In genomic region chr15:89680282-89680873, GRCh38 we compare ENCODE assay signal across 12 cellular contexts. TPM values are rescaled to one million over a fixed set of nuclear protein-coding genes. Genes with fewer than 3 reads are reported as not detected.
DNase-seq lines count a peak whose midpoint lies in the region; ATAC-seq and TF ChIP-seq lines count a peak whose summit lies in the region.
"Had no signal": no experiment of that assay in that cellular context is flagged by ENCODE, and none has a peak within 500 bp of the region (broad histone marks: within the 10 kb centered on the region; RNA-seq: fewer than 3 reads in every experiment).

No MANE protein-coding gene starts in this region.

- TF ChIP-seq CTCF in Peyer's patch (IDR thresholded peaks at IDR 0.05): no peak
- TF ChIP-seq CTCF in fibroblast of pulmonary artery (IDR thresholded peaks at IDR 0.05; ENCODE audit: low read length, missing control alignments): no peak

- peaks cover 4 to 10% of the 10 kb centered on the region in 2 donors for H3K36me3 Mint-ChIP-seq in stimulated activated naive B cell treated with anti-CD40 and anti-IgM and Interleukin-4, amounts not matched to agents 10 μg/mL and 1 μg/mL and 100 μg/mL, for 72 hours
- peaks cover 7 to 21% (median 19%) of the 10 kb centered on the region in 3 donors for H3K36me3 Mint-ChIP-seq in CD8-positive, alpha-beta memory T cell

- no peaks in the 10 kb centered on the region for H3K27me3 ChIP-seq in Peyer's patch
- H3K27me3 ChIP-seq in CD8-positive, alpha-beta memory T cell (ENCODE audit: insufficient read depth, low read length, poor library complexity, severe bottlenecking): no peaks in the 10 kb centered on the region

- H3K36me3 ChIP-seq in Peyer's patch: peaks cover 0 to 6% (median 0%) of the 10 kb centered on the region in 3 donors
- H3K36me3 ChIP-seq in CD8-positive, alpha-beta memory T cell (ENCODE audit: insufficient read depth, low read length): no peaks in the 10 kb centered on the region

- no peak for TF ChIP-seq POLR2A in Peyer's patch (IDR thresholded peaks at IDR 0.05)

- peaks cover 0 to 5% of the 10 kb centered on the region in 2 donors for H3K27me3 Mint-ChIP-seq in stimulated activated naive B cell treated with anti-CD40 and anti-IgM and Interleukin-4, amounts not matched to agents 10 μg/mL and 1 μg/mL and 100 μg/mL, for 72 hours
- peaks cover 0 to 2% of the 10 kb centered on the region in 2 donors for H3K27me3 Mint-ChIP-seq in CD8-positive, alpha-beta memory T cell
- H3K27me3 Mint-ChIP-seq: activated B cell treated with CpG ODN at 0.5 μM for 24 hours, memory B cell had no signal

- peaks cover 0 to 8% (median 0%) of the 10 kb centered on the region in 4 donors for H3K4me1 ChIP-seq in Peyer's patch
- H3K4me1 ChIP-seq in CD8-positive, alpha-beta memory T cell (ENCODE audit: insufficient read depth, low read length): no peaks in the 10 kb centered on the region

- H3K4me1 Mint-ChIP-seq in stimulated activated naive B cell treated with anti-CD40 and anti-IgM and Interleukin-4, amounts not matched to agents 10 μg/mL and 1 μg/mL and 100 μg/mL, for 72 hours: no peaks in the 10 kb centered on the region
- no peaks in the 10 kb centered on the region for H3K4me1 Mint-ChIP-seq in CD8-positive, alpha-beta memory T cell
- H3K4me1 Mint-ChIP-seq: activated B cell treated with CpG ODN at 0.5 μM for 24 hours, memory B cell had no signal

- H3K4me3 ChIP-seq in Peyer's patch: no peak overlapping the region
- no peak overlapping the region for H3K4me3 ChIP-seq in fibroblast of pulmonary artery (replicated peaks; ENCODE audit: low read depth, low read length)
- no peak overlapping the region for H3K4me3 ChIP-seq in CD8-positive, alpha-beta memory T cell (ENCODE audit: low read length)

- POLR2A ChIA-PET in CD8-positive, alpha-beta memory T cell (lab: Charles Lee): no interaction called here

- ATAC-seq in stimulated activated naive B cell treated with anti-CD40 and anti-IgM and Interleukin-4, amounts not matched to agents 10 μg/mL and 1 μg/mL and 100 μg/mL, for 72 hours (replicated peaks): no peak

- DNase-seq in C1 segment of cervical spinal cord (lab: John Stamatoyannopoulos, UW) (peak in 8 of 14 donors; percentile 3 to 48 (median 16)), Peyer's patch (peak in 2 of 3 donors; percentile 65 to 87), fibroblast of pulmonary artery (ENCODE audit: low read depth) (peak; percentile 94), pons (ENCODE audit: low spot score) (peak; percentile 53), HuH-7.5 (ENCODE audit: low spot score) (no peak), activated T-cell treated with anti-CD3 and anti-CD28 coated beads for 4 hours (no peak)
- DNase-seq in stimulated activated naive B cell treated with anti-CD40 and anti-IgM and Interleukin-4, amounts not matched to agents 10 μg/mL and 1 μg/mL and 100 μg/mL, for 72 hours: no peak
- no peak for DNase-seq in CD8-positive, alpha-beta memory T cell
- DNase-seq: activated B cell treated with CpG ODN at 0.5 μM for 24 hours, NCI-H510A treated with DMSO at 0.1 percent for 48 hours had no signal

- no peak overlapping the region for H3K4me3 Mint-ChIP-seq in stimulated activated naive B cell treated with anti-CD40 and anti-IgM and Interleukin-4, amounts not matched to agents 10 μg/mL and 1 μg/mL and 100 μg/mL, for 72 hours
- H3K4me3 Mint-ChIP-seq in CD8-positive, alpha-beta memory T cell: no peak overlapping the region
- H3K4me3 Mint-ChIP-seq: activated B cell treated with CpG ODN at 0.5 μM for 24 hours, memory B cell had no signal

- peak overlapping the region in 3 of 4 donors; percentile 32 to 92 (median 49) for H3K27ac ChIP-seq in Peyer's patch
- H3K27ac ChIP-seq in CD8-positive, alpha-beta memory T cell (ENCODE audit: low read depth, low read length): no peak overlapping the region

- no peaks in the 10 kb centered on the region for H3K9me3 Mint-ChIP-seq in stimulated activated naive B cell treated with anti-CD40 and anti-IgM and Interleukin-4, amounts not matched to agents 10 μg/mL and 1 μg/mL and 100 μg/mL, for 72 hours
- no peaks in the 10 kb centered on the region for H3K9me3 Mint-ChIP-seq in CD8-positive, alpha-beta memory T cell
- H3K9me3 Mint-ChIP-seq: activated B cell treated with CpG ODN at 0.5 μM for 24 hours, brain, memory B cell had no signal

- no peak overlapping the region for H3K27ac Mint-ChIP-seq in stimulated activated naive B cell treated with anti-CD40 and anti-IgM and Interleukin-4, amounts not matched to agents 10 μg/mL and 1 μg/mL and 100 μg/mL, for 72 hours
- H3K27ac Mint-ChIP-seq in CD8-positive, alpha-beta memory T cell: no peak overlapping the region
- H3K27ac Mint-ChIP-seq: activated B cell treated with CpG ODN at 0.5 μM for 24 hours, memory B cell had no signal

- CTCF ChIA-PET in CD8-positive, alpha-beta memory T cell (lab: Charles Lee): no interaction called here

- H3K9me3 ChIP-seq in Peyer's patch: no peaks in the 10 kb centered on the region
- no peaks in the 10 kb centered on the region for H3K9me3 ChIP-seq in CD8-positive, alpha-beta memory T cell (ENCODE audit: low read length)

RNA-seq across cellular contexts. Expression of gene PLIN1, which starts 1.2 kb away (rescaled TPM):
- 10 to 100 TPM in 1 of 4 donors, 1 to 10 TPM in 2, not detected in 1; 7.5 to 10.1 (median 8.9) TPM for total RNA-seq in Peyer's patch
- under 1 TPM; 0.35 to 0.50 TPM for total RNA-seq in CD8-positive, alpha-beta memory T cell
- not detected for polyA plus RNA-seq in CD8-positive, alpha-beta memory T cell

RNA-seq across cellular contexts. Expression of gene PEX11A, which starts 10.2 kb away (rescaled TPM):
- 10 to 100 TPM in 3 of 4 donors, 1 to 10 TPM in 1; 4.1 to 50.8 (median 15.7) TPM for total RNA-seq in Peyer's patch
- total RNA-seq in CD8-positive, alpha-beta memory T cell: 1 to 10 TPM; 2.9 to 3.5 TPM
- 2.8 TPM for polyA plus RNA-seq in CD8-positive, alpha-beta memory T cell

RNA-seq across cellular contexts. Expression of gene WDR93, which starts 10.2 kb away (rescaled TPM):
- 1 to 10 TPM in 1 of 4 donors, not detected in 3; 1.0 TPM for total RNA-seq in Peyer's patch
- total RNA-seq in CD8-positive, alpha-beta memory T cell: not detected
- polyA plus RNA-seq in CD8-positive, alpha-beta memory T cell: 0.08 TPM

RNA-seq across cellular contexts. Expression of gene KIF7, which starts 25.1 kb away (rescaled TPM):
- total RNA-seq in Peyer's patch: 10 to 100 TPM in 1 of 4 donors, 1 to 10 TPM in 3; 1.1 to 13.2 (median 2.3) TPM
- 1 to 10 TPM; 2.4 to 2.7 TPM for total RNA-seq in CD8-positive, alpha-beta memory T cell
- polyA plus RNA-seq in CD8-positive, alpha-beta memory T cell: not detected

Comparison
In these comparisons a context has a peak if more than half of its experiments do, and no peak if none do; other contexts are left out.
1. DNase-seq: peak in C1 segment of cervical spinal cord (8 of 14), Peyer's patch (2 of 3), fibroblast of pulmonary artery (single experiment) and pons (single experiment); none in stimulated activated naive B cell treated with anti-CD40 and anti-IgM and Interleukin-4, amounts not matched to agents 10 μg/mL and 1 μg/mL and 100 μg/mL, for 72 hours (single experiment), CD8-positive, alpha-beta memory T cell (0 of 5), HuH-7.5 (single experiment) and activated T-cell treated with anti-CD3 and anti-CD28 coated beads for 4 hours (single experiment).